Comparison of ENCODE assay signal across 15 cellular contexts in genomic region chr17:8916470-8916869, GRCh38. TPM values are rescaled to one million over a fixed set of nuclear protein-coding genes. Genes with fewer than 3 reads are reported as not detected.
DNase-seq lines count a peak whose midpoint lies in the region; TF ChIP-seq lines count a peak whose summit lies in the region.
"Had no signal": no experiment of that assay in that cellular context is flagged by ENCODE, and none has a peak within 500 bp of the region (broad histone marks: within the 10 kb centered on the region; RNA-seq: fewer than 3 reads in every experiment).

No MANE protein-coding gene starts in this region.

- H3K4me1 Mint-ChIP-seq in MCF 10A (ENCODE audit: insufficient read depth, unreplicated experiment) (no peaks in the 10 kb centered on the region), immature natural killer cell (peaks cover 78 to 84% of the 10 kb centered on the region in 2 donors)

- H3K27me3 Mint-ChIP-seq in MCF 10A (ENCODE audit: insufficient read depth, unreplicated experiment): no peaks in the 10 kb centered on the region
- peaks cover 0 to 4% (median 2%) of the 10 kb centered on the region in 3 donors for H3K27me3 Mint-ChIP-seq in immature natural killer cell (ENCODE audit: low read depth in 3 of 3)

- CTCF ChIA-PET in mammary epithelial cell (lab: Charles Lee; ENCODE audit: low non-redundant PET) (no interaction called here), MCF 10A (lab: Yijun Ruan, JAX) (no interaction called here)

- in situ Hi-C loops in mammary epithelial cell (cut with MboI; ENCODE audit: low sequenced_read_pairs in 2 of 2): no loop called here
- in situ Hi-C loops in ACHN (cut with HindIII; ENCODE audit: low pct_ligation_motif_present, low pct_unique_long_range_greater_than_20kb, low sequenced_read_pairs): no loop called here

- dilution Hi-C loops in mammary epithelial cell (cut with HindIII; ENCODE audit: low sequenced_read_pairs): no loop called here

- no peak for TF ChIP-seq POLR2A in stomach (IDR thresholded peaks at IDR 0.05)

- H3K9ac ChIP-seq in mammary epithelial cell (ENCODE audit: insufficient read depth, low read length): no peak overlapping the region
- H3K9ac ChIP-seq in OCI-LY3 (ENCODE audit: low read length): peak overlapping the region; percentile 35; the same call in 1 of the 2 replicates

- TF ChIP-seq CTCF in mammary epithelial cell (conservative IDR thresholded peaks at IDR 0.05 in 1 of 2, IDR thresholded peaks at IDR 0.05 in 1 of 2; ENCODE audit: extremely low read depth in 1 of 2, insufficient read depth in 1 of 2, low read depth in 1 of 2, low read length in 2 of 2) (no peak), MCF 10A (IDR thresholded peaks at IDR 0.05; ENCODE audit: unreplicated experiment) (no peak), OCI-LY3 (IDR thresholded peaks at IDR 0.05; ENCODE audit: low read depth, low read length) (no peak), stomach (IDR thresholded peaks at IDR 0.05) (no peak)

- H3K27me3 ChIP-seq in mammary epithelial cell (ENCODE audit: insufficient read depth, low read length) (no peaks in the 10 kb centered on the region), OCI-LY3 (ENCODE audit: low read depth, low read length) (peaks cover 5% of the 10 kb centered on the region), stomach (peaks cover 0 to 33% (median 2%) of the 10 kb centered on the region in 3 donors)
- H3K27me3 ChIP-seq: pancreas, uterus had no signal

- H3K4me3 Mint-ChIP-seq in MCF 10A (ENCODE audit: unreplicated experiment) (no peak overlapping the region), immature natural killer cell (peak overlapping the region in 2 of 5 donors; percentile 26 to 58)

- H3K4me3 ChIP-seq in mammary epithelial cell (replicated peaks in 1 of 3; ENCODE audit: insufficient read depth in 1 of 3, low read depth in 2 of 3, low read length in 3 of 3): no peak overlapping the region
- no peak overlapping the region for H3K4me3 ChIP-seq in OCI-LY3 (ENCODE audit: low read length)
- H3K4me3 ChIP-seq in stomach: no peak overlapping the region
- H3K4me3 ChIP-seq: pancreas, uterus had no signal

- WGBS in mammary epithelial cell (ENCODE audit: low coverage, missing lambda C conversion rate): 100% methylated on average over 1 of the region's 6 CpGs
- 66 to 80% (median 77%) methylated on average over 6 of the region's 6 CpGs for WGBS in stomach, 5 donors

- peaks cover 15% of the 10 kb centered on the region for H3K4me1 ChIP-seq in mammary epithelial cell (ENCODE audit: insufficient read depth, low read length)
- peaks cover 80% of the 10 kb centered on the region for H3K4me1 ChIP-seq in OCI-LY3 (ENCODE audit: low read length)
- H3K4me1 ChIP-seq in stomach: no peaks in the 10 kb centered on the region
- H3K4me1 ChIP-seq: pancreas, uterus had no signal

- intact Hi-C loops in mammary epithelial cell (cut with micrococcal nuclease) (no loop called here), MCF 10A (cut with micrococcal nuclease) (no loop called here), stomach (cut with DNase I; ENCODE audit: low total_unique reads) (no loop called here)

- H2AFZ ChIP-seq in mammary epithelial cell (ENCODE audit: low read depth, low read length) (no peak overlapping the region), OCI-LY3 (ENCODE audit: low read depth, low read length) (no peak overlapping the region)

- H3K79me2 ChIP-seq in mammary epithelial cell (ENCODE audit: insufficient read depth, low read length) (no peaks in the 10 kb centered on the region), OCI-LY3 (ENCODE audit: low read length) (no peaks in the 10 kb centered on the region)

- H3K27ac ChIP-seq in mammary epithelial cell (ENCODE audit: insufficient read depth, low read depth, low read length) (no peak overlapping the region), OCI-LY3 (ENCODE audit: low read length) (peak overlapping the region; percentile 86), stomach (peak overlapping the region in 3 of 5 donors; percentile 16 to 63 (median 41))
- H3K27ac ChIP-seq: uterus had no signal

- no peak for TF ChIP-seq EP300 in stomach (IDR thresholded peaks at IDR 0.05)

- H3K36me3 Mint-ChIP-seq in MCF 10A (ENCODE audit: insufficient read depth, unreplicated experiment) (peaks cover 10% of the 10 kb centered on the region), immature natural killer cell (peaks cover 9 to 21% (median 16%) of the 10 kb centered on the region in 3 donors)

- H3K36me3 ChIP-seq in mammary epithelial cell (ENCODE audit: insufficient read depth, low read length) (no peaks in the 10 kb centered on the region), OCI-LY3 (replicated peaks; ENCODE audit: low read depth, low read length) (peaks cover 5% of the 10 kb centered on the region), stomach (no peaks in the 10 kb centered on the region)
- H3K36me3 ChIP-seq: pancreas, uterus had no signal

- H3K27ac Mint-ChIP-seq in MCF 10A (ENCODE audit: low read depth, unreplicated experiment) (no peak overlapping the region), immature natural killer cell (peak overlapping the region; percentile 51 to 85 (median 62))

- H3K4me2 ChIP-seq in mammary epithelial cell (ENCODE audit: insufficient read depth, low read depth, low read length) (peak overlapping the region; percentile 71), OCI-LY3 (ENCODE audit: low read length) (peak overlapping the region; percentile 99)

- H3K9me3 ChIP-seq in mammary epithelial cell (replicated peaks; ENCODE audit: insufficient read depth, low read length): no peaks in the 10 kb centered on the region
- no peaks in the 10 kb centered on the region for H3K9me3 ChIP-seq in OCI-LY3 (ENCODE audit: insufficient read depth, low read length)
- peaks cover 7 to 16% (median 13%) of the 10 kb centered on the region in 4 donors for H3K9me3 ChIP-seq in stomach
- H3K9me3 ChIP-seq: pancreas, uterus had no signal

- DNase-seq in mammary epithelial cell (no peak), MCF 10A (ENCODE audit: unreplicated experiment) (no peak), immature natural killer cell (no peak), stomach (no peak), ACHN (no peak)
- DNase-seq in stimulated activated naive CD4-positive, alpha-beta T cell treated with Interleukin-2 at 50 U/mL for 16 hours (lab: John Stamatoyannopoulos, UW): no peak
- DNase-seq in stimulated activated CD4-positive, alpha-beta T cell treated with anti-CD3 and anti-CD28 coated beads, Interleukin-15, amount 100 ng/mL, for 24 hours: no peak
- DNase-seq: amygdala, DMS53, NCI-H446, uterus had no signal

- BruUV-seq in mammary epithelial cell (replicated peaks; lab: Mats Ljungman, UMichigan): no TSS peak
- no TSS peak for BruUV-seq in MCF 10A (replicated peaks; lab: Mats Ljungman, UMichigan)

- H3K9me3 Mint-ChIP-seq in MCF 10A (ENCODE audit: unreplicated experiment) (peaks cover 16% of the 10 kb centered on the region), immature natural killer cell (no peaks in the 10 kb centered on the region)

- H4K20me1 ChIP-seq in mammary epithelial cell (ENCODE audit: insufficient read depth, low read length) (no peaks in the 10 kb centered on the region), OCI-LY3 (ENCODE audit: insufficient read depth, low read length) (no peaks in the 10 kb centered on the region)

- POLR2A ChIA-PET in MCF 10A (lab: Yijun Ruan, JAX): no interaction called here

RNA-seq across cellular contexts. Expression of gene PIK3R6, which starts 49.0 kb away (rescaled TPM):
- total RNA-seq in mammary epithelial cell (under 1 TPM in 1 of 2 donors, not detected in 1; under 0.01 TPM), MCF 10A (2022) (not detected in 2 replicates), stomach (1 to 10 TPM in 1 of 5 donors, under 1 TPM in 3, not detected in 1; under 0.01 to 4.3 (median 0.33) TPM)
- polyA plus RNA-seq in mammary epithelial cell (0.07 TPM), immature natural killer cell (under 1 TPM in 2 of 3 donors, not detected in 1; 0.18 to 0.57 TPM), stomach (1 to 10 TPM in 1 of 3 donors, under 1 TPM in 2; 0.35 to 1.2 (median 0.50) TPM)
- polyA minus RNA-seq in mammary epithelial cell: not detected
- total RNA-seq: fibroblast of lung, RPMI7951 had no signal

RNA-seq across cellular contexts. Expression of gene PIK3R5, which starts 49.0 kb away (rescaled TPM):
- total RNA-seq in mammary epithelial cell: under 1 TPM in 1 of 2 donors, not detected in 1; 0.71 TPM
- polyA plus RNA-seq in mammary epithelial cell: 0.16 TPM
- 6.0 TPM for polyA minus RNA-seq in mammary epithelial cell
- not detected in 2 replicates for total RNA-seq in MCF 10A (2022)
- polyA plus RNA-seq in immature natural killer cell: 10 to 100 TPM; 26.7 to 90.9 (median 28.9) TPM
- total RNA-seq in stomach: 10 to 100 TPM in 2 of 5 donors, 1 to 10 TPM in 2, not detected in 1; 5.1 to 29.8 (median 13.2) TPM
- polyA plus RNA-seq in stomach: 1 to 10 TPM in 2 of 3 donors, under 1 TPM in 1; 0.90 to 3.4 (median 2.9) TPM
- total RNA-seq: fibroblast of lung had no signal
